Comparison of ENCODE assay signal across 22 cellular contexts in genomic region chr5:130762031-130762430, GRCh38.
A peak's percentile ranks its signal among the peaks of the same experiment; 100 is the strongest.
DNase-seq lines count a peak whose midpoint lies in the region; ATAC-seq and TF ChIP-seq lines count a peak whose summit lies in the region.
"Had no signal": no experiment of that assay in that cellular context is flagged by ENCODE, and none has a peak within 500 bp of the region (broad histone marks: within the 10 kb centered on the region; RNA-seq: fewer than 3 reads in every experiment).

No MANE protein-coding gene starts in this region.

- ATAC-seq in foreskin keratinocyte, result no peak
- no peak for ATAC-seq in HG03439 (IDR thresholded peaks at IDR 0.05; ENCODE audit: unreplicated experiment)
- ATAC-seq: left lung, pancreas, right cardiac atrium had no signal

- H3K27me3 ChIP-seq in breast epithelium (no peaks in the 10 kb centered on the region), brain microvascular endothelial cell (replicated peaks) (no peaks in the 10 kb centered on the region), foreskin keratinocyte (no peaks in the 10 kb centered on the region), testis (no peaks in the 10 kb centered on the region), HAP-1 (ENCODE audit: low read depth) (no peaks in the 10 kb centered on the region)
- H3K27me3 ChIP-seq: left lung, pancreas, stomach had no signal

- WGBS in testis, 2 donors, result 48 to 56% methylated on average over 1 of the region's 1 CpG

- POLR2A ChIA-PET in MCF 10A (lab: Yijun Ruan, JAX), result no interaction called here

- H3K4me1 ChIP-seq in breast epithelium (no peaks in the 10 kb centered on the region), foreskin keratinocyte (no peaks in the 10 kb centered on the region), testis (no peaks in the 10 kb centered on the region), HAP-1 (no peaks in the 10 kb centered on the region)
- H3K4me1 ChIP-seq: left lung, pancreas, stomach had no signal

- H3K4me1 Mint-ChIP-seq in MCF 10A (ENCODE audit: insufficient read depth, unreplicated experiment), result no peaks in the 10 kb centered on the region

- TF ChIP-seq CTCF in MCF 10A (IDR thresholded peaks at IDR 0.05; ENCODE audit: unreplicated experiment), result no peak
- TF ChIP-seq CTCF in breast epithelium (IDR thresholded peaks at IDR 0.05), result no peak
- TF ChIP-seq CTCF in brain microvascular endothelial cell (IDR thresholded peaks at IDR 0.05; ENCODE audit: low read depth, low read length, missing control alignments), result no peak
- TF ChIP-seq CTCF in foreskin keratinocyte (conservative IDR thresholded peaks at IDR 0.05), result no peak
- no peak for TF ChIP-seq CTCF in testis (IDR thresholded peaks at IDR 0.05)

- no peaks in the 10 kb centered on the region for H3K27me3 Mint-ChIP-seq in MCF 10A (ENCODE audit: insufficient read depth, unreplicated experiment)

- H3K36me3 Mint-ChIP-seq in MCF 10A (ENCODE audit: insufficient read depth, unreplicated experiment), result no peaks in the 10 kb centered on the region

- H3K4me3 ChIP-seq in breast epithelium (no peak overlapping the region), brain microvascular endothelial cell (ENCODE audit: low read depth, low read length) (no peak overlapping the region), testis (no peak overlapping the region), HAP-1 (no peak overlapping the region)
- H3K4me3 ChIP-seq: left lung, pancreas, stomach had no signal

- DNase-seq in MCF 10A (ENCODE audit: unreplicated experiment) (peak; percentile 26), breast epithelium (ENCODE audit: low spot score in 2 of 2) (no peak), brain microvascular endothelial cell (peak; percentile 9), foreskin keratinocyte (peak; percentile 7 to 9), testis (no peak), HAP-1 (ENCODE audit: low spot score in 2 of 2) (no peak), KG1 (lab: John Stamatoyannopoulos, UW) (no peak)
- DNase-seq: activated CD8-positive, alpha-beta memory T cell treated with anti-CD3 and anti-CD28 coated beads for 24 hours; activated naive CD4-positive, alpha-beta T cell treated with Interleukin-2 at 50 U/mL for 16 hours; activated T-cell treated with anti-CD3 and anti-CD28 coated beads, Interleukin-2, amount 50 U/mL, for 24 hours; aorta; erythroblast; H7; left lung; midbrain; NCI-H1694 treated with DMSO at 0.1 percent for 48 hours; NCI-H526 treated with DMSO at 0.1 percent for 48 hours; pancreas; right cardiac atrium; stomach had no signal

- intact Hi-C loops in MCF 10A (cut with micrococcal nuclease) (no loop called here), breast epithelium (cut with DNase I; ENCODE audit: low total_unique reads) (no loop called here), testis (cut with DNase I; ENCODE audit: low total_unique reads) (no loop called here)

- H3K27ac ChIP-seq in breast epithelium (no peak overlapping the region), brain microvascular endothelial cell (no peak overlapping the region), foreskin keratinocyte (no peak overlapping the region), testis (no peak overlapping the region)
- H3K27ac ChIP-seq: left lung, pancreas, stomach had no signal

- H3K36me3 ChIP-seq in breast epithelium (no peaks in the 10 kb centered on the region), brain microvascular endothelial cell (replicated peaks) (no peaks in the 10 kb centered on the region), testis (ENCODE audit: low read depth, missing control alignments) (no peaks in the 10 kb centered on the region), HAP-1 (replicated peaks) (no peaks in the 10 kb centered on the region)
- H3K36me3 ChIP-seq: left lung, pancreas, stomach had no signal

- TF ChIP-seq POLR2A in breast epithelium (IDR thresholded peaks at IDR 0.05) (no peak), testis (IDR thresholded peaks at IDR 0.05) (no peak)

- H3K9me3 ChIP-seq in breast epithelium (peaks cover 0 to 5% of the 10 kb centered on the region in 2 donors), testis (no peaks in the 10 kb centered on the region), HAP-1 (no peaks in the 10 kb centered on the region)
- H3K9me3 ChIP-seq: left lung, pancreas had no signal

- in situ Hi-C loops in brain microvascular endothelial cell (cut with HindIII; ENCODE audit: low pct_ligation_motif_present, low sequenced_read_pairs) (no loop called here), HAP-1 (cut with MboI; ENCODE audit: low sequenced_read_pairs) (no loop called here)

- no peaks in the 10 kb centered on the region for H3K9me3 Mint-ChIP-seq in MCF 10A (ENCODE audit: unreplicated experiment)
- H3K9me3 Mint-ChIP-seq: nephron had no signal

- no peak overlapping the region for H3K4me3 Mint-ChIP-seq in MCF 10A (ENCODE audit: unreplicated experiment)
- H3K4me3 Mint-ChIP-seq: activated T-cell treated with anti-CD3 and anti-CD28 coated beads, Interleukin-2, amount 50 U/mL, for 24 hours; nephron had no signal

- no peak overlapping the region for H3K27ac Mint-ChIP-seq in MCF 10A (ENCODE audit: low read depth, unreplicated experiment)
- H3K27ac Mint-ChIP-seq: activated T-cell treated with anti-CD3 and anti-CD28 coated beads, Interleukin-2, amount 50 U/mL, for 24 hours; nephron had no signal

- BruUV-seq in MCF 10A (replicated peaks; lab: Mats Ljungman, UMichigan), result no TSS peak

- CTCF ChIA-PET in MCF 10A (lab: Yijun Ruan, JAX), result no interaction called here

Comparison
In these comparisons a context has a peak if more than half of its experiments do, and no peak if none do; other contexts are left out.
1. DNase-seq: peak in MCF 10A (single experiment), brain microvascular endothelial cell (single experiment) and foreskin keratinocyte (2 of 2); none in breast epithelium (0 of 2), testis (single experiment), HAP-1 (0 of 2) and KG1 (single experiment).